8 cellular contexts compared by ENCODE assay signal in genomic region chr9:136267261-136268111, GRCh38. TPM values are rescaled to one million over a fixed set of nuclear protein-coding genes. Genes with fewer than 3 reads are reported as not detected.
A peak's percentile ranks its signal among the peaks of the same experiment; 100 is the strongest.
DNase-seq lines count a peak whose midpoint lies in the region; ATAC-seq and TF ChIP-seq lines count a peak whose summit lies in the region.

No MANE protein-coding gene starts in this region.

- WGBS in hepatocyte (ENCODE audit: low lambda C conversion rate, missing lambda C conversion rate): 22% methylated on average over 41 of the region's 60 CpGs
- WGBS in aorta, 2 donors: 13 to 14% methylated on average over 53 to 60 of the region's 60 CpGs

- peak overlapping the region; percentile 60 for H3K4me3 ChIP-seq in CD8-positive, alpha-beta memory T cell (ENCODE audit: low read length)
- H3K4me3 ChIP-seq in hepatocyte (peak overlapping the region; percentile 43), aorta (ENCODE audit: low read length in 2 of 2) (no peak overlapping the region)

- H3K9me3 Mint-ChIP-seq in CD8-positive, alpha-beta memory T cell: no peaks in the 10 kb centered on the region
- no peaks in the 10 kb centered on the region for H3K9me3 Mint-ChIP-seq in T-helper 2 cell treated with Interferon-gamma antibody and Interleukin-4, amounts not matched to agents 5 μg/mL and 100 μg/mL, for 36 hours

- H3K4me1 Mint-ChIP-seq in CD8-positive, alpha-beta memory T cell: peaks cover 0 to 16% (median 4%) of the 10 kb centered on the region in 3 donors
- peaks cover 9% of the 10 kb centered on the region for H3K4me1 Mint-ChIP-seq in T-helper 2 cell treated with Interferon-gamma antibody and Interleukin-4, amounts not matched to agents 5 μg/mL and 100 μg/mL, for 36 hours (ENCODE audit: low read depth)

- POLR2A ChIA-PET in CD8-positive, alpha-beta memory T cell (lab: Charles Lee): interaction anchor here (1.5 kb wide), 1 partner anchor 96 kb away, joined by 5 read pairs; the partner anchor contains the start of gene DNLZ

- no peaks in the 10 kb centered on the region for H3K36me3 ChIP-seq in CD8-positive, alpha-beta memory T cell (ENCODE audit: insufficient read depth, low read length)
- H3K36me3 ChIP-seq in hepatocyte (replicated peaks; ENCODE audit: insufficient read depth, low read depth): no peaks in the 10 kb centered on the region
- H3K36me3 ChIP-seq in aorta (ENCODE audit: control insufficient read depth in 1 of 2, insufficient read depth in 2 of 2, low read length in 1 of 2): no peaks in the 10 kb centered on the region

- H3K27ac Mint-ChIP-seq in CD8-positive, alpha-beta memory T cell: peak overlapping the region; percentile 60 to 95 (median 80)
- H3K27ac Mint-ChIP-seq in T-helper 2 cell treated with Interferon-gamma antibody and Interleukin-4, amounts not matched to agents 5 μg/mL and 100 μg/mL, for 36 hours: peak overlapping the region; percentile 92

- no peaks in the 10 kb centered on the region for H3K27me3 Mint-ChIP-seq in CD8-positive, alpha-beta memory T cell
- peaks cover 7% of the 10 kb centered on the region for H3K27me3 Mint-ChIP-seq in T-helper 2 cell treated with Interferon-gamma antibody and Interleukin-4, amounts not matched to agents 5 μg/mL and 100 μg/mL, for 36 hours (ENCODE audit: low read depth)

- H3K27ac ChIP-seq in CD8-positive, alpha-beta memory T cell (ENCODE audit: low read depth, low read length): no peak overlapping the region
- H3K27ac ChIP-seq in hepatocyte (no peak overlapping the region), aorta (ENCODE audit: low read depth in 1 of 2, low read length in 2 of 2) (no peak overlapping the region)

- TF ChIP-seq RAD21 in Ishikawa (IDR thresholded peaks at IDR 0.05; ENCODE audit: low read depth): no peak

- TF ChIP-seq EP300 in Ishikawa (IDR thresholded peaks at IDR 0.05; ENCODE audit: borderline replicate concordance): no peak

- peak; percentile 75 for ATAC-seq in GM21381 (IDR thresholded peaks at IDR 0.05; ENCODE audit: unreplicated experiment)
- peak; percentile 94 for ATAC-seq in aorta (ENCODE audit: low FRiP score)

- intact Hi-C loops in aorta (cut with DNase I): loop anchor here in 1 of 2 donors (1.0 kb wide), 1 partner anchor 21 kb away; no protein-coding TSS in a partner anchor

- H2AFZ ChIP-seq in hepatocyte: peak overlapping the region; percentile 38

- peak overlapping the region; percentile 87 for H3K4me2 ChIP-seq in hepatocyte

- peaks cover 7% of the 10 kb centered on the region for H3K4me1 ChIP-seq in CD8-positive, alpha-beta memory T cell (ENCODE audit: insufficient read depth, low read length)
- H3K4me1 ChIP-seq in hepatocyte (ENCODE audit: insufficient read depth): peaks cover 6% of the 10 kb centered on the region
- no peaks in the 10 kb centered on the region for H3K4me1 ChIP-seq in aorta (ENCODE audit: control insufficient read depth in 1 of 2, insufficient read depth in 2 of 2, low read length in 2 of 2)

- no peaks in the 10 kb centered on the region for H3K9me2 ChIP-seq in hepatocyte (replicated peaks; ENCODE audit: insufficient read depth)

- no peaks in the 10 kb centered on the region for H3K9me3 ChIP-seq in CD8-positive, alpha-beta memory T cell (ENCODE audit: low read length)
- H3K9me3 ChIP-seq in hepatocyte (ENCODE audit: low read depth) (no peaks in the 10 kb centered on the region), aorta (ENCODE audit: control insufficient read depth, low read length) (no peaks in the 10 kb centered on the region)

- H4K20me1 ChIP-seq in hepatocyte (ENCODE audit: insufficient read depth, poor library complexity, severe bottlenecking): no peaks in the 10 kb centered on the region

- DNase-seq in CD8-positive, alpha-beta memory T cell: peak; percentile 77 to 90 (median 78)
- peak; percentile 78 for DNase-seq in T-helper 2 cell treated with Interferon-gamma antibody and Interleukin-4, amounts not matched to agents 5 μg/mL and 100 μg/mL, for 36 hours (ENCODE audit: low spot score)
- DNase-seq in anterior cingulate cortex (lab: John Stamatoyannopoulos, UW) (peak in 54 of 58 donors; percentile 25 to 89 (median 73)), hepatocyte (ENCODE audit: low spot score) (peak; percentile 92), renal cortical epithelial cell (ENCODE audit: low read depth) (peak; percentile 40), aorta (peak; percentile 90 to 92)

- H3K4me3 Mint-ChIP-seq in CD8-positive, alpha-beta memory T cell: peak overlapping the region; percentile 49 to 89 (median 80)
- H3K4me3 Mint-ChIP-seq in T-helper 2 cell treated with Interferon-gamma antibody and Interleukin-4, amounts not matched to agents 5 μg/mL and 100 μg/mL, for 36 hours: peak overlapping the region; percentile 87

- no peaks in the 10 kb centered on the region for H3K27me3 ChIP-seq in CD8-positive, alpha-beta memory T cell (ENCODE audit: insufficient read depth, low read length, poor library complexity, severe bottlenecking)
- no peaks in the 10 kb centered on the region for H3K27me3 ChIP-seq in hepatocyte
- no peaks in the 10 kb centered on the region for H3K27me3 ChIP-seq in aorta (ENCODE audit: control insufficient read depth in 1 of 2, insufficient read depth in 2 of 2, low read length in 1 of 2)

- peak; percentile 25 for TF ChIP-seq CTCF in hepatocyte (IDR thresholded peaks at IDR 0.05; ENCODE audit: poor library complexity)

- no peaks in the 10 kb centered on the region for H3K36me3 Mint-ChIP-seq in CD8-positive, alpha-beta memory T cell
- no peaks in the 10 kb centered on the region for H3K36me3 Mint-ChIP-seq in T-helper 2 cell treated with Interferon-gamma antibody and Interleukin-4, amounts not matched to agents 5 μg/mL and 100 μg/mL, for 36 hours (ENCODE audit: low read depth)

- H3K79me2 ChIP-seq in hepatocyte: no peaks in the 10 kb centered on the region

- CTCF ChIA-PET in CD8-positive, alpha-beta memory T cell (lab: Charles Lee): interaction anchor here (0.7 to 1.9 kb wide), 3 partner anchors 19 to 178 kb away, joined by 3 to 6 read pairs (median 3); no protein-coding TSS in a partner anchor

TF ChIP-seq in Ishikawa, 13 proteins besides CTCF, POLR2A, EP300 and RAD21:
- TF ChIP-seq USF1 (IDR thresholded peaks at IDR 0.05) (no peak), NFIC (IDR thresholded peaks at IDR 0.05) (no peak), ZBTB7A (IDR thresholded peaks at IDR 0.05; ENCODE audit: low read depth) (no peak), TCF12 (IDR thresholded peaks at IDR 0.05; ENCODE audit: low read depth) (no peak), TEAD4 (IDR thresholded peaks at IDR 0.05) (no peak), MAX (IDR thresholded peaks at IDR 0.05) (peak; percentile 60; the same call in 1 of the 2 replicates), CEBPB (IDR thresholded peaks at IDR 0.05) (no peak), EGR1 (IDR thresholded peaks at IDR 0.05) (no peak), CREB1 (IDR thresholded peaks at IDR 0.05; ENCODE audit: low read depth) (no peak), TAF1 (IDR thresholded peaks at IDR 0.05; ENCODE audit: low read depth) (peak; percentile 57; the same call in 1 of the 2 replicates), REST (IDR thresholded peaks at IDR 0.05; ENCODE audit: low read depth) (no peak)

RNA-seq across cellular contexts. Expression of gene QSOX2, which starts 21.9 kb away (rescaled TPM):
- total RNA-seq in CD8-positive, alpha-beta memory T cell: 10 to 100 TPM; 14.6 to 15.3 TPM
- 0.66 TPM for polyA plus RNA-seq in CD8-positive, alpha-beta memory T cell
- total RNA-seq in hepatocyte (9.4 and 11.0 TPM in 2 replicates), renal cortical epithelial cell (9.2 and 10.3 TPM in 2 replicates), aorta (1 to 10 TPM; 6.8 to 7.9 TPM)
- polyA plus RNA-seq in hepatocyte (2.6 and 3.3 TPM in 2 replicates), aorta (1 to 10 TPM; 1.0 to 5.7 TPM)

RNA-seq across cellular contexts. Expression of gene CCDC187, which starts 36.4 kb away (rescaled TPM):
- total RNA-seq in CD8-positive, alpha-beta memory T cell: not detected
- not detected for polyA plus RNA-seq in CD8-positive, alpha-beta memory T cell
- 0.16 and 0.60 TPM in 2 replicates for total RNA-seq in hepatocyte
- 0.23 and 0.75 TPM in 2 replicates for polyA plus RNA-seq in hepatocyte
- total RNA-seq in renal cortical epithelial cell: not detected in 2 replicates
- total RNA-seq in aorta: not detected
- not detected for polyA plus RNA-seq in aorta

RNA-seq across cellular contexts. Expression of gene GPSM1, which starts 59.9 kb away (rescaled TPM):
- total RNA-seq in CD8-positive, alpha-beta memory T cell: 1 to 10 TPM; 6.8 to 7.5 TPM
- 1.7 TPM for polyA plus RNA-seq in CD8-positive, alpha-beta memory T cell
- total RNA-seq in hepatocyte (25.5 and 27.3 TPM in 2 replicates), renal cortical epithelial cell (15.5 and 23.6 TPM in 2 replicates), aorta (10 to 100 TPM; 22.7 to 28.9 TPM)
- polyA plus RNA-seq in hepatocyte (27.2 and 30.0 TPM in 2 replicates), aorta (10 to 100 TPM in 1 of 2 donors, 1 to 10 TPM in 1; 6.9 to 53.7 TPM)

Comparison
In these comparisons a context has a peak if more than half of its experiments do, and no peak if none do; other contexts are left out.
1. DNase-seq: peak in every context shown above with its lines; median percentile 92 in hepatocyte; 91 in aorta; 78 in CD8-positive, alpha-beta memory T cell; 78 in T-helper 2 cell treated with Interferon-gamma antibody and Interleukin-4, amounts not matched to agents 5 μg/mL and 100 μg/mL, for 36 hours; 73 in anterior cingulate cortex; 40 in renal cortical epithelial cell.
2. H3K4me3 ChIP-seq: peak in CD8-positive, alpha-beta memory T cell (single experiment) and hepatocyte (single experiment); none in aorta (0 of 2).